1 cellular context compared by ENCODE assay signal in genomic region chr11:120324932-120325810, GRCh38.
TF ChIP-seq lines count a peak whose summit lies in the region.

Gene TLCD5 (plus strand): TSS chr11:120325299. CDS start chr11:120327442, 2,143 bp downstream.

TF ChIP-seq in WTC11, 78 proteins besides CTCF, POLR2A, EP300 and RAD21 (continued from another document and continues in another):
- TF ChIP-seq EMX1 (CRISPR knock-in tag; IDR thresholded peaks at IDR 0.05) (no peak), PRDM15 (CRISPR knock-in tag; IDR thresholded peaks at IDR 0.05) (peak; percentile 95), MAX (CRISPR knock-in tag; IDR thresholded peaks at IDR 0.05) (peak; percentile 55), NFYB (CRISPR knock-in tag; conservative IDR thresholded peaks at IDR 0.05; ENCODE audit: low read depth) (no peak), ESRRA (CRISPR knock-in tag; IDR thresholded peaks at IDR 0.05; ENCODE audit: borderline replicate concordance) (0 out of 2 replicates have a peak, but pooled peaks have one; percentile 60), HMGXB4 (CRISPR knock-in tag; IDR thresholded peaks at IDR 0.05) (peak; percentile 94), OVOL2 (CRISPR knock-in tag; IDR thresholded peaks at IDR 0.05; ENCODE audit: borderline replicate concordance) (no peak), ZNF396 (CRISPR knock-in tag; IDR thresholded peaks at IDR 0.05; ENCODE audit: borderline replicate concordance) (no peak), SP1 (CRISPR knock-in tag; conservative IDR thresholded peaks at IDR 0.05) (peak; percentile 12), ZNF232 (CRISPR knock-in tag; IDR thresholded peaks at IDR 0.05) (no peak), AFF4 (CRISPR knock-in tag; IDR thresholded peaks at IDR 0.05; ENCODE audit: borderline replicate concordance) (no peak), ZNF317 (CRISPR knock-in tag; IDR thresholded peaks at IDR 0.05; ENCODE audit: borderline replicate concordance, low read depth) (peak; percentile 47; the same call in 1 of the 2 replicates), KAT7 (CRISPR knock-in tag; IDR thresholded peaks at IDR 0.05; ENCODE audit: borderline replicate concordance) (peak; percentile 93; the same call in 1 of the 2 replicates), ARID4B (CRISPR knock-in tag; IDR thresholded peaks at IDR 0.05; ENCODE audit: borderline replicate concordance) (no peak), STAT6 (CRISPR knock-in tag; conservative IDR thresholded peaks at IDR 0.05; ENCODE audit: low read depth) (no peak), ZNF425 (CRISPR knock-in tag; conservative IDR thresholded peaks at IDR 0.05) (no peak), ZNF263 (CRISPR knock-in tag; IDR thresholded peaks at IDR 0.05; ENCODE audit: low read depth) (peak; percentile 97), E2F4 (CRISPR knock-in tag; IDR thresholded peaks at IDR 0.05; ENCODE audit: borderline replicate concordance, low read depth) (no peak), FOXP1 (CRISPR knock-in tag; IDR thresholded peaks at IDR 0.05; ENCODE audit: borderline replicate concordance) (peak; percentile 96), USF1 (CRISPR knock-in tag; IDR thresholded peaks at IDR 0.05) (peak; percentile 40; the same call in 1 of the 2 replicates), FOXK1 (CRISPR knock-in tag; IDR thresholded peaks at IDR 0.05) (0 out of 2 replicates have a peak, but pooled peaks have one; percentile 30), ATF6 (CRISPR knock-in tag; IDR thresholded peaks at IDR 0.05) (no peak), ETV6 (CRISPR knock-in tag; IDR thresholded peaks at IDR 0.05) (peak; percentile 63), ZNF138 (CRISPR knock-in tag; conservative IDR thresholded peaks at IDR 0.05) (0 out of 2 replicates have a peak, but pooled peaks have one; percentile 26), ELF4 (CRISPR knock-in tag; IDR thresholded peaks at IDR 0.05; ENCODE audit: low read depth) (peak; percentile 63; the same call in 1 of the 2 replicates), E2F5 (CRISPR knock-in tag; IDR thresholded peaks at IDR 0.05) (peak; percentile 78; the same call in 1 of the 2 replicates)
